Comparison of ENCODE assay signal across 14 cellular contexts in genomic region chr1:59985901-59986735, GRCh38. TPM values are rescaled to one million over a fixed set of nuclear protein-coding genes. Genes with fewer than 3 reads are reported as not detected.
DNase-seq lines count a peak whose midpoint lies in the region; ATAC-seq and TF ChIP-seq lines count a peak whose summit lies in the region.
"Had no signal": no experiment of that assay in that cellular context is flagged by ENCODE, and none has a peak within 500 bp of the region (broad histone marks: within the 10 kb centered on the region; RNA-seq: fewer than 3 reads in every experiment).

No MANE protein-coding gene starts in this region.

- H3K36me3 ChIP-seq in endodermal cell (ENCODE audit: control insufficient read depth, insufficient read depth, low read length) = no peaks in the 10 kb centered on the region
- no peaks in the 10 kb centered on the region for H3K36me3 ChIP-seq in mucosa of descending colon (ENCODE audit: low read depth)
- H3K36me3 ChIP-seq: ovary had no signal

- intact Hi-C loops in mucosa of descending colon (cut with DNase I, micrococcal nuclease) = no loop called here

- no peak for TF ChIP-seq CTCF in endodermal cell (conservative IDR thresholded peaks at IDR 0.05)
- no peak for TF ChIP-seq CTCF in mucosa of descending colon (IDR thresholded peaks at IDR 0.05)

- peak overlapping the region; percentile 82 for H3K27ac ChIP-seq in endodermal cell (ENCODE audit: low read depth, low read length)
- H3K27ac ChIP-seq: body of pancreas, ovary had no signal

- H3K9me3 Mint-ChIP-seq in endodermal cell = no peaks in the 10 kb centered on the region
- H3K9me3 Mint-ChIP-seq: memory B cell had no signal

- no peak overlapping the region for H3K4me3 Mint-ChIP-seq in endodermal cell
- H3K4me3 Mint-ChIP-seq: activated CD8-positive, alpha-beta T cell treated with anti-CD3 and anti-CD28 coated beads, Interleukin-2, amount 10 ng/mL, durations not matched to agents 7 days and 5 days; memory B cell had no signal

- ATAC-seq in mucosa of descending colon (peak; percentile 55), HG03432 (IDR thresholded peaks at IDR 0.05; ENCODE audit: unreplicated experiment) (no peak), GM18502 (IDR thresholded peaks at IDR 0.05; ENCODE audit: poor library complexity, unreplicated experiment) (no peak)
- ATAC-seq: activated CD8-positive, alpha-beta T cell treated with anti-CD3 and anti-CD28 coated beads, Interleukin-2, amount 10 ng/mL, durations not matched to agents 7 days and 5 days; body of pancreas had no signal

- H3K4me1 ChIP-seq in endodermal cell (ENCODE audit: control insufficient read depth, insufficient read depth, low read length) (no peaks in the 10 kb centered on the region), mucosa of descending colon (ENCODE audit: low read depth) (no peaks in the 10 kb centered on the region)
- H3K4me1 ChIP-seq: body of pancreas had no signal

- H3K9me3 ChIP-seq in endodermal cell (ENCODE audit: control insufficient read depth, low read length) (no peaks in the 10 kb centered on the region), mucosa of descending colon (no peaks in the 10 kb centered on the region)
- H3K9me3 ChIP-seq: body of pancreas, ovary had no signal

- no peaks in the 10 kb centered on the region for H3K36me3 Mint-ChIP-seq in endodermal cell (ENCODE audit: low read depth)
- H3K36me3 Mint-ChIP-seq: memory B cell had no signal

- DNase-seq in AG08395 (ENCODE audit: low spot score) (peak; percentile 62), NCI-H446 (lab: John Stamatoyannopoulos, UW) (peak; percentile 34 to 88), endodermal cell (no peak), mucosa of descending colon (no peak), DMS153 (lab: John Stamatoyannopoulos, UW) (no peak), SKM-1 treated with dmso at 0.1 percent for 144 hours (lab: John Stamatoyannopoulos, UW; ENCODE audit: unreplicated experiment) (no peak)
- DNase-seq: activated CD8-positive, alpha-beta T cell treated with anti-CD3 and anti-CD28 coated beads, Interleukin-2, amount 10 ng/mL, durations not matched to agents 7 days and 5 days; body of pancreas; NCI-H1436 treated with DMSO at 0.1 percent for 48 hours; NCI-H510A; ovary had no signal

- H3K9ac ChIP-seq in endodermal cell (ENCODE audit: extremely low read depth, low read length, poor library complexity, severe bottlenecking) = no peak overlapping the region

- H3K4me3 ChIP-seq in endodermal cell (ENCODE audit: low read length) (no peak overlapping the region), mucosa of descending colon (no peak overlapping the region)
- H3K4me3 ChIP-seq: body of pancreas, ovary had no signal

- no peak overlapping the region for H3K27ac Mint-ChIP-seq in endodermal cell
- H3K27ac Mint-ChIP-seq: activated CD8-positive, alpha-beta T cell treated with anti-CD3 and anti-CD28 coated beads, Interleukin-2, amount 10 ng/mL, durations not matched to agents 7 days and 5 days; memory B cell had no signal

- H3K27me3 ChIP-seq in endodermal cell (ENCODE audit: control insufficient read depth, insufficient read depth, low read length, poor library complexity, severe bottlenecking) = no peaks in the 10 kb centered on the region
- H3K27me3 ChIP-seq: body of pancreas, ovary had no signal

- 90 to 91% methylated on average over 9 to 14 of the region's 14 CpGs for WGBS in endodermal cell (ENCODE audit: insufficient coverage in 1 of 2, insufficient read length in 1 of 2), 2 experiments

- peaks cover 2% of the 10 kb centered on the region for H3K27me3 Mint-ChIP-seq in endodermal cell (ENCODE audit: insufficient read depth)

- peaks cover 3% of the 10 kb centered on the region for H3K4me1 Mint-ChIP-seq in endodermal cell
- H3K4me1 Mint-ChIP-seq: memory B cell had no signal

RNA-seq across cellular contexts. Expression of gene CYP2J2, which starts 59.5 kb away (rescaled TPM):
- total RNA-seq in endodermal cell = under 1 TPM; 0.29 to 0.37 TPM
- polyA plus RNA-seq in endodermal cell (2013, experiment 1 of 2) = 0.53 TPM
- 0.46 TPM for polyA plus RNA-seq in endodermal cell (2013, experiment 2 of 2)
- 10 to 100 TPM; 21.8 to 58.6 (median 45.6) TPM for total RNA-seq in mucosa of descending colon

Comparison
In these comparisons a context has a peak if more than half of its experiments do, and no peak if none do; other contexts are left out.
1. DNase-seq: peak in AG08395 (single experiment) and NCI-H446 (2 of 2); none in endodermal cell (single experiment), mucosa of descending colon (0 of 3), DMS153 (single experiment) and SKM-1 treated with dmso at 0.1 percent for 144 hours (single experiment).
2. RNA of gene CYP2J2, which starts 59.5 kb away (total RNA-seq): 21.8 to 58.6 TPM in mucosa of descending colon; 0.29 to 0.37 TPM in endodermal cell; every median in the first group is over 10 times any median in the second.